In genomic region chr7:88851220-88851619, GRCh38 we compare ENCODE assay signal across 9 cellular contexts. TPM values are rescaled to one million over a fixed set of nuclear protein-coding genes. Genes with fewer than 3 reads are reported as not detected.
"Had no signal": no experiment of that assay in that cellular context is flagged by ENCODE, and none has a peak within 500 bp of the region (broad histone marks: within the 10 kb centered on the region; RNA-seq: fewer than 3 reads in every experiment).

No MANE protein-coding gene starts in this region.

- FAIRE-seq: G401.6, GM12878, GM12891, GM12892, GM18507, GM19239 had no signal

- ATAC-seq: GM12878 had no signal

- DNase-seq: GDM1, GF-D8 had no signal

- H3K4me3 ChIP-seq: GM12878 had no signal

RNA-seq across cellular contexts. Expression of gene TEX47, which starts 55.7 kb away (rescaled TPM):
- total RNA-seq: G401, GM12878 had no signal
- polyA plus RNA-seq: GM12878 had no signal
